ENCODE assay signal across 22 cellular contexts in genomic region chr2:197076652-197077051, GRCh38.
"Had no signal": no experiment of that assay in that cellular context is flagged by ENCODE, and none has a peak within 500 bp of the region (broad histone marks: within the 10 kb centered on the region; RNA-seq: fewer than 3 reads in every experiment).

No MANE protein-coding gene starts in this region.

- ATAC-seq: gastroesophageal sphincter; heart left ventricle; right lobe of liver; stimulated activated naive CD8-positive, alpha-beta T cell treated with anti-CD3 and anti-CD28 coated beads, Interleukin-15, amount 100 ng/mL, for 72 hours; WTC11 had no signal

- H3K4me3 ChIP-seq: ascending aorta, breast epithelium, esophagus muscularis mucosa, gastroesophageal sphincter, heart left ventricle, mucosa of descending colon, right lobe of liver, suprapubic skin, transverse colon, uterus had no signal

- H3K27ac Mint-ChIP-seq: WTC11 had no signal

- H3K4me3 Mint-ChIP-seq: stimulated activated naive CD8-positive, alpha-beta T cell treated with anti-CD3 and anti-CD28 coated beads, Interleukin-15, amount 100 ng/mL, for 72 hours; WTC11 had no signal

- H3K27me3 Mint-ChIP-seq: naive B cell; stimulated activated naive CD8-positive, alpha-beta T cell treated with anti-CD3 and anti-CD28 coated beads, Interleukin-15, amount 100 ng/mL, for 72 hours had no signal

- DNase-seq: activated CD4-positive, alpha-beta T cell treated with anti-CD3 and anti-CD28 coated beads for 4 hours; activated CD8-positive, alpha-beta memory T cell treated with anti-CD3 and anti-CD28 coated beads for 24 hours; cortex of kidney; heart left ventricle; left ventricle myocardium superior; mesenchymal stem cell; mucosa of descending colon; naive B cell; right lobe of liver; stimulated activated CD4-positive, alpha-beta T cell treated with anti-CD3 and anti-CD28 coated beads, Interleukin-15, amount 100 ng/mL, for 24 hours; stimulated activated CD4-positive, alpha-beta T cell treated with anti-CD3 and anti-CD28 coated beads, Interleukin-2, amount 100 ng/mL, for 48 hours; stimulated activated naive CD8-positive, alpha-beta T cell treated with anti-CD3 and anti-CD28 coated beads, Interleukin-15, amount 100 ng/mL, for 72 hours; SW 1271; transverse colon; uterus had no signal

- H3K79me2 ChIP-seq: parathyroid adenoma had no signal

- H3K36me3 Mint-ChIP-seq: WTC11 had no signal

- H3K36me3 ChIP-seq: ascending aorta, breast epithelium, suprapubic skin, transverse colon, uterus had no signal

- H2AFZ ChIP-seq: parathyroid adenoma had no signal

- H3K27ac ChIP-seq: breast epithelium, gastroesophageal sphincter, parathyroid adenoma, right lobe of liver, suprapubic skin, transverse colon had no signal

- H3K4me1 ChIP-seq: breast epithelium, parathyroid adenoma had no signal

- H3K9me3 ChIP-seq: ascending aorta, breast epithelium, esophagus muscularis mucosa, gastroesophageal sphincter, heart left ventricle, mucosa of descending colon, right lobe of liver, suprapubic skin, transverse colon, uterus had no signal

- H3K27me3 ChIP-seq: ascending aorta, breast epithelium, esophagus muscularis mucosa, gastroesophageal sphincter, heart left ventricle, right lobe of liver, suprapubic skin, transverse colon, uterus had no signal
